28 cellular contexts compared by ENCODE assay signal in the genomic region with DNA sequence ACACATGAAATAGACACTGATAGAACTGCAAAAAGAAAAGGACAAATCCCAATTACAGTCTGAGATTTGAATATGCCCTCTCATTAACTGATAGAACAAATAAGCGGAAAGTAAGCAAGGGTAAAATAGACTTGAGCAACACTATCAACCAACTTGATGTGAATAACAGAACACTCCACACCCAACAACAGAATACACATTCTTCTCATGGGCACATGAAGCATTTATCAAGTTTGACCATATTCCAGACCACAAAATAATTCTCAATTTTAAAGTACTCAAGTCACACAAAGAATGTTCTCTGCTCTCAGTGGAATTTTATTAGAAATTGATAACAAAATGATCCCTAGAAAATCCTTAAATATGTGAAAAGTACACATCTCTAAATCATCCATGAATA.
"Had no signal": no experiment of that assay in that cellular context is flagged by ENCODE, and none has a peak within 500 bp of the region (broad histone marks: within the 10 kb centered on the region; RNA-seq: fewer than 3 reads in every experiment).

No MANE protein-coding gene starts in this region.

- H3K27ac ChIP-seq: adrenal gland, ascending aorta, esophagus muscularis mucosa had no signal

- FAIRE-seq: frontal cortex had no signal

- H3K4me3 ChIP-seq: adrenal gland, ascending aorta, esophagus muscularis mucosa had no signal

- H3K27me3 ChIP-seq: adrenal gland, ascending aorta, esophagus muscularis mucosa had no signal

- H3K9me3 ChIP-seq: adrenal gland, ascending aorta, esophagus muscularis mucosa had no signal

- DNase-seq: activated CD4-positive, alpha-beta memory T cell treated with anti-CD3 and anti-CD28 coated beads for 36 hours; activated CD4-positive, alpha-beta T cell treated with anti-CD3 and anti-CD28 coated beads for 36 hours; activated CD4-positive, alpha-beta T cell treated with anti-CD3 and anti-CD28 coated beads, Interleukin-2, amount 10 ng/mL, durations not matched to agents 24 days and 14 days; activated CD4-positive, CD25-positive, alpha-beta regulatory T cell; activated CD4-positive, CD25-positive, alpha-beta regulatory T cell treated with anti-CD3 and anti-CD28 coated beads, Interleukin-2, amount 50 U/mL, for 72 hours; activated CD8-positive, alpha-beta memory T cell treated with anti-CD3 and anti-CD28 coated beads, Interleukin-2, amount 10 ng/mL, durations not matched to agents 7 days and 5 days; activated CD8-positive, alpha-beta memory T cell treated with anti-CD3 and anti-CD28 coated beads, Interleukin-2, amount 50 U/mL, for 4 hours; activated CD8-positive, alpha-beta T cell treated with anti-CD3 and anti-CD28 coated beads, Interleukin-2, amount 10 ng/mL, durations not matched to agents 7 days and 5 days; activated effector memory CD4-positive, alpha-beta T cell treated with anti-CD3 and anti-CD28 coated beads, Interleukin-2, amount 50 U/mL, for 16 hours; activated naive CD4-positive, alpha-beta T cell treated with anti-CD3 and anti-CD28 coated beads for 36 hours; activated naive CD8-positive, alpha-beta T cell treated with anti-CD3 and anti-CD28 coated beads for 36 hours; activated naive CD8-positive, alpha-beta T cell treated with anti-CD3 and anti-CD28 coated beads, Interleukin-2, amount 50 U/mL, for 24 hours; activated T-cell treated with anti-CD3 and anti-CD28 coated beads, Interleukin-2, amount 50 U/mL, for 1 hour; activated T-cell treated with anti-CD3 and anti-CD28 coated beads, Interleukin-2, amount 50 U/mL, for 48 hours; adrenal gland; caudate nucleus; cortex of kidney; dermis blood vessel endothelial cell; effector CD4-positive, alpha-beta T cell; effector memory CD8-positive, alpha-beta T cell; erythroblast; foreskin fibroblast; head of caudate nucleus; T-helper 1 cell; T-helper 17 cell had no signal

- H3K4me1 ChIP-seq: adrenal gland, ascending aorta, esophagus muscularis mucosa had no signal

- H3K36me3 ChIP-seq: adrenal gland had no signal
